Comparison of ENCODE assay signal across 35 cellular contexts in genomic region chr2:212659441-212659840, GRCh38.
"Had no signal": no experiment of that assay in that cellular context is flagged by ENCODE, and none has a peak within 500 bp of the region (broad histone marks: within the 10 kb centered on the region; RNA-seq: fewer than 3 reads in every experiment).

No MANE protein-coding gene starts in this region.

- H3K4me3 ChIP-seq: adrenal gland, ascending aorta, breast epithelium, coronary artery, dorsolateral prefrontal cortex had no signal

- DNase-seq: activated CD4-positive, alpha-beta memory T cell treated with anti-CD3 and anti-CD28 coated beads for 36 hours; activated CD4-positive, alpha-beta T cell treated with anti-CD3 and anti-CD28 coated beads for 36 hours; activated CD4-positive, alpha-beta T cell treated with anti-CD3 and anti-CD28 coated beads, Interleukin-2, amount 10 ng/mL, durations not matched to agents 24 days and 14 days; activated CD4-positive, CD25-positive, alpha-beta regulatory T cell; activated CD4-positive, CD25-positive, alpha-beta regulatory T cell treated with anti-CD3 and anti-CD28 coated beads, Interleukin-2, amount 50 U/mL, for 72 hours; activated CD8-positive, alpha-beta memory T cell treated with anti-CD3 and anti-CD28 coated beads, Interleukin-2, amount 10 ng/mL, durations not matched to agents 7 days and 5 days; activated CD8-positive, alpha-beta memory T cell treated with anti-CD3 and anti-CD28 coated beads, Interleukin-2, amount 50 U/mL, for 4 hours; activated CD8-positive, alpha-beta T cell treated with anti-CD3 and anti-CD28 coated beads, Interleukin-2, amount 10 ng/mL, durations not matched to agents 7 days and 5 days; activated effector memory CD4-positive, alpha-beta T cell treated with anti-CD3 and anti-CD28 coated beads, Interleukin-2, amount 50 U/mL, for 16 hours; activated naive CD4-positive, alpha-beta T cell treated with anti-CD3 and anti-CD28 coated beads for 36 hours; activated naive CD8-positive, alpha-beta T cell treated with anti-CD3 and anti-CD28 coated beads for 36 hours; activated naive CD8-positive, alpha-beta T cell treated with anti-CD3 and anti-CD28 coated beads, Interleukin-2, amount 50 U/mL, for 24 hours; activated T-cell treated with anti-CD3 and anti-CD28 coated beads, Interleukin-2, amount 50 U/mL, for 1 hour; activated T-cell treated with anti-CD3 and anti-CD28 coated beads, Interleukin-2, amount 50 U/mL, for 48 hours; adrenal gland; amygdala; dorsolateral prefrontal cortex; effector memory CD4-positive, alpha-beta T cell; endodermal cell; foreskin fibroblast; T-helper 1 cell; T-helper 17 cell; T1000; WERI-Rb-1 had no signal

- ATAC-seq: activated CD4-positive, alpha-beta T cell treated with anti-CD3 and anti-CD28 coated beads for 36 hours; activated CD8-positive, alpha-beta memory T cell treated with anti-CD3 and anti-CD28 coated beads, Interleukin-2, amount 10 ng/mL, durations not matched to agents 7 days and 5 days; activated CD8-positive, alpha-beta T cell treated with anti-CD3 and anti-CD28 coated beads, Interleukin-2, amount 10 ng/mL, durations not matched to agents 7 days and 5 days; activated naive CD8-positive, alpha-beta T cell treated with anti-CD3 and anti-CD28 coated beads, Interleukin-2, amount 50 U/mL, for 24 hours; esophagus mucosa; T-helper 17 cell had no signal

- H3K4me3 Mint-ChIP-seq: activated CD4-positive, alpha-beta memory T cell treated with anti-CD3 and anti-CD28 coated beads for 36 hours; activated CD4-positive, alpha-beta T cell treated with anti-CD3 and anti-CD28 coated beads for 36 hours; activated CD4-positive, alpha-beta T cell treated with anti-CD3 and anti-CD28 coated beads, Interleukin-2, amount 10 ng/mL, durations not matched to agents 24 days and 14 days; activated CD8-positive, alpha-beta memory T cell treated with anti-CD3 and anti-CD28 coated beads, Interleukin-2, amount 10 ng/mL, durations not matched to agents 7 days and 5 days; activated CD8-positive, alpha-beta T cell treated with anti-CD3 and anti-CD28 coated beads, Interleukin-2, amount 10 ng/mL, durations not matched to agents 7 days and 5 days; activated naive CD4-positive, alpha-beta T cell treated with anti-CD3 and anti-CD28 coated beads for 36 hours; activated naive CD4-positive, alpha-beta T cell treated with anti-CD3 and anti-CD28 coated beads, Interleukin-2, amount 50 U/mL, for 24 hours; activated naive CD8-positive, alpha-beta T cell treated with anti-CD3 and anti-CD28 coated beads for 36 hours; activated naive CD8-positive, alpha-beta T cell treated with anti-CD3 and anti-CD28 coated beads, Interleukin-2, amount 50 U/mL, for 24 hours; activated T-helper 1 cell treated with anti-CD3 and anti-CD28 coated beads, Interleukin-12 subunit alpha, Interleukin-12 subunit beta, Interleukin-2, Interleukin-4 antibody, amounts not matched to agents 30 ng/mL and 10 ng/mL and 1 ng/mL, durations not matched to agents 14 hours and 24 hours and 36 hours; brain; central memory CD8-positive, alpha-beta T cell; dendritic cell treated with granulocyte-macrophage colony-stimulating factor and Interleukin-4, amounts not matched to agents 40 ng/mL and 50 ng/mL, for 4 days; endodermal cell; T-helper 17 cell; T-helper 2 cell treated with Interferon-gamma antibody and Interleukin-4, amounts not matched to agents 5 μg/mL and 100 μg/mL, for 36 hours had no signal

- H3K4me1 Mint-ChIP-seq: activated CD4-positive, alpha-beta T cell treated with anti-CD3 and anti-CD28 coated beads for 36 hours; activated CD4-positive, alpha-beta T cell treated with anti-CD3 and anti-CD28 coated beads, Interleukin-2, amount 10 ng/mL, durations not matched to agents 24 days and 14 days; activated CD8-positive, alpha-beta memory T cell treated with anti-CD3 and anti-CD28 coated beads, Interleukin-2, amount 10 ng/mL, durations not matched to agents 7 days and 5 days; activated naive CD4-positive, alpha-beta T cell treated with anti-CD3 and anti-CD28 coated beads, Interleukin-2, amount 50 U/mL, for 24 hours; activated naive CD8-positive, alpha-beta T cell treated with anti-CD3 and anti-CD28 coated beads for 36 hours; activated naive CD8-positive, alpha-beta T cell treated with anti-CD3 and anti-CD28 coated beads, Interleukin-2, amount 50 U/mL, for 24 hours; brain; central memory CD8-positive, alpha-beta T cell; T-helper 17 cell had no signal

- H3K36me3 Mint-ChIP-seq: activated CD4-positive, alpha-beta memory T cell treated with anti-CD3 and anti-CD28 coated beads for 36 hours; activated CD8-positive, alpha-beta memory T cell treated with anti-CD3 and anti-CD28 coated beads, Interleukin-2, amount 10 ng/mL, durations not matched to agents 7 days and 5 days; activated naive CD4-positive, alpha-beta T cell treated with anti-CD3 and anti-CD28 coated beads, Interleukin-2, amount 50 U/mL, for 24 hours; activated naive CD8-positive, alpha-beta T cell treated with anti-CD3 and anti-CD28 coated beads for 36 hours; brain had no signal

- H3K9me3 Mint-ChIP-seq: activated CD4-positive, alpha-beta T cell treated with anti-CD3 and anti-CD28 coated beads, Interleukin-2, amount 10 ng/mL, durations not matched to agents 24 days and 14 days; activated T-helper 1 cell treated with anti-CD3 and anti-CD28 coated beads, Interleukin-12 subunit alpha, Interleukin-12 subunit beta, Interleukin-2, Interleukin-4 antibody, amounts not matched to agents 30 ng/mL and 10 ng/mL and 1 ng/mL, durations not matched to agents 14 hours and 24 hours and 36 hours; T-helper 2 cell treated with Interferon-gamma antibody and Interleukin-4, amounts not matched to agents 5 μg/mL and 100 μg/mL, for 36 hours had no signal

- H3K4me1 ChIP-seq: adrenal gland, ascending aorta, breast epithelium had no signal

- H3K27me3 ChIP-seq: adrenal gland, ascending aorta, breast epithelium had no signal

- H3K27ac Mint-ChIP-seq: activated CD4-positive, alpha-beta memory T cell treated with anti-CD3 and anti-CD28 coated beads for 36 hours; activated CD4-positive, alpha-beta T cell treated with anti-CD3 and anti-CD28 coated beads for 36 hours; activated CD4-positive, alpha-beta T cell treated with anti-CD3 and anti-CD28 coated beads, Interleukin-2, amount 10 ng/mL, durations not matched to agents 24 days and 14 days; activated CD8-positive, alpha-beta memory T cell treated with anti-CD3 and anti-CD28 coated beads, Interleukin-2, amount 10 ng/mL, durations not matched to agents 7 days and 5 days; activated CD8-positive, alpha-beta T cell treated with anti-CD3 and anti-CD28 coated beads, Interleukin-2, amount 10 ng/mL, durations not matched to agents 7 days and 5 days; activated naive CD4-positive, alpha-beta T cell treated with anti-CD3 and anti-CD28 coated beads for 36 hours; activated naive CD4-positive, alpha-beta T cell treated with anti-CD3 and anti-CD28 coated beads, Interleukin-2, amount 50 U/mL, for 24 hours; activated naive CD8-positive, alpha-beta T cell treated with anti-CD3 and anti-CD28 coated beads for 36 hours; activated naive CD8-positive, alpha-beta T cell treated with anti-CD3 and anti-CD28 coated beads, Interleukin-2, amount 50 U/mL, for 24 hours; activated T-helper 1 cell treated with anti-CD3 and anti-CD28 coated beads, Interleukin-12 subunit alpha, Interleukin-12 subunit beta, Interleukin-2, Interleukin-4 antibody, amounts not matched to agents 30 ng/mL and 10 ng/mL and 1 ng/mL, durations not matched to agents 14 hours and 24 hours and 36 hours; activated T-helper 2 cell treated with anti-CD3 and anti-CD28 coated beads, Interferon-gamma antibody, Interleukin-2, Interleukin-4, amounts not matched to agents 10 μg/mL and 5 μg/mL and 100 μg/mL, durations not matched to agents 14 hours and 24 hours and 36 hours; brain; dendritic cell treated with granulocyte-macrophage colony-stimulating factor and Interleukin-4, amounts not matched to agents 40 ng/mL and 50 ng/mL, for 4 days; endodermal cell; T-helper 17 cell; T-helper 2 cell treated with Interferon-gamma antibody and Interleukin-4, amounts not matched to agents 5 μg/mL and 100 μg/mL, for 36 hours had no signal

- H3K27me3 Mint-ChIP-seq: activated CD4-positive, alpha-beta T cell treated with anti-CD3 and anti-CD28 coated beads for 36 hours; activated CD4-positive, alpha-beta T cell treated with anti-CD3 and anti-CD28 coated beads, Interleukin-2, amount 10 ng/mL, durations not matched to agents 24 days and 14 days; activated CD8-positive, alpha-beta memory T cell treated with anti-CD3 and anti-CD28 coated beads, Interleukin-2, amount 10 ng/mL, durations not matched to agents 7 days and 5 days; brain; central memory CD8-positive, alpha-beta T cell; dendritic cell treated with granulocyte-macrophage colony-stimulating factor and Interleukin-4, amounts not matched to agents 40 ng/mL and 50 ng/mL, for 4 days had no signal

- H3K27ac ChIP-seq: adrenal gland, ascending aorta, breast epithelium, coronary artery, dorsolateral prefrontal cortex, WERI-Rb-1 had no signal

- H3K36me3 ChIP-seq: adrenal gland, ascending aorta, breast epithelium, WERI-Rb-1 had no signal
